In genomic region chr1:18918417-18918816, GRCh38 we compare ENCODE assay signal across 2 cellular contexts.
TF ChIP-seq lines count a peak whose summit lies in the region.

No MANE protein-coding gene starts in this region.

TF ChIP-seq in GM23338, 12 proteins besides CTCF, POLR2A, EP300 and RAD21 (continued from another document):
- TF ChIP-seq REST (IDR thresholded peaks at IDR 0.05; ENCODE audit: unreplicated experiment) (no peak), ZNF114 (CRISPR knock-in tag; IDR thresholded peaks at IDR 0.05) (no peak), STAT1 (IDR thresholded peaks at IDR 0.05; ENCODE audit: unreplicated experiment) (no peak), EZH2phosphoT487 (IDR thresholded peaks at IDR 0.05; ENCODE audit: unreplicated experiment) (no peak), EZH2 (IDR thresholded peaks at IDR 0.05; ENCODE audit: low read depth, unreplicated experiment) (no peak), POLR2AphosphoS5 (IDR thresholded peaks at IDR 0.05; ENCODE audit: low read depth) (no peak), ZNF331 (CRISPR knock-in tag; IDR thresholded peaks at IDR 0.05; ENCODE audit: low read depth) (no peak), NANOG (IDR thresholded peaks at IDR 0.05; ENCODE audit: borderline replicate concordance) (no peak)

TF ChIP-seq in WTC11, 78 proteins besides CTCF, POLR2A, EP300 and RAD21 (continued from another document):
- TF ChIP-seq ZSCAN18 (CRISPR knock-in tag; IDR thresholded peaks at IDR 0.05) = no peak
- no peak for TF ChIP-seq ATF6 (CRISPR knock-in tag; IDR thresholded peaks at IDR 0.05)
- TF ChIP-seq JAZF1 (CRISPR knock-in tag; IDR thresholded peaks at IDR 0.05) = no peak
- TF ChIP-seq ZBTB21 (CRISPR knock-in tag; IDR thresholded peaks at IDR 0.05; ENCODE audit: borderline replicate concordance) = no peak
- no peak for TF ChIP-seq ATF1 (CRISPR knock-in tag; IDR thresholded peaks at IDR 0.05)
- no peak for TF ChIP-seq KAT7 (CRISPR knock-in tag; IDR thresholded peaks at IDR 0.05; ENCODE audit: borderline replicate concordance)
